ENCODE assay signal across 24 cellular contexts in genomic region chr7:5310822-5311405, GRCh38.
"Had no signal": no experiment of that assay in that cellular context is flagged by ENCODE, and none has a peak within 500 bp of the region (broad histone marks: within the 10 kb centered on the region; RNA-seq: fewer than 3 reads in every experiment).

No MANE protein-coding gene starts in this region.

- ATAC-seq: activated CD8-positive, alpha-beta memory T cell treated with anti-CD3 and anti-CD28 coated beads, Interleukin-2, amount 10 ng/mL, durations not matched to agents 7 days and 5 days; activated CD8-positive, alpha-beta T cell treated with anti-CD3 and anti-CD28 coated beads for 36 hours; activated naive CD8-positive, alpha-beta T cell treated with anti-CD3 and anti-CD28 coated beads, Interleukin-2, amount 50 U/mL, for 24 hours; body of pancreas; esophagus mucosa; left lobe of liver; lower lobe of right lung; naive thymus-derived CD8-positive, alpha-beta T cell; psoas muscle; stimulated activated naive CD8-positive, alpha-beta T cell treated with anti-CD3 and anti-CD28 coated beads, Interleukin-15, Interleukin-2, amounts not matched to agents 100 U/mL and 50 U/mL, for 24 hours; upper lobe of right lung had no signal

- H3K9me3 ChIP-seq: body of pancreas, lower lobe of right lung, neutrophil, ovary, psoas muscle, right atrium auricular region, upper lobe of right lung had no signal

- FAIRE-seq: endothelial cell of umbilical vein had no signal

- H3K4me1 ChIP-seq: body of pancreas, lower lobe of right lung, psoas muscle, right atrium auricular region, upper lobe of right lung had no signal

- H3K27me3 ChIP-seq: body of pancreas, neutrophil, ovary, right atrium auricular region, upper lobe of right lung had no signal

- DNase-seq: activated CD4-positive, alpha-beta T cell treated with anti-CD3 and anti-CD28 coated beads for 4 hours; activated CD4-positive, CD25-positive, alpha-beta regulatory T cell; activated CD8-positive, alpha-beta memory T cell treated with anti-CD3 and anti-CD28 coated beads, Interleukin-2, amount 10 ng/mL, durations not matched to agents 7 days and 5 days; activated CD8-positive, alpha-beta T cell treated with anti-CD3 and anti-CD28 coated beads for 36 hours; activated gamma-delta T cell; activated naive CD4-positive, alpha-beta T cell treated with anti-CD3 and anti-CD28 coated beads, Interleukin-2, amount 50 U/mL, for 16 hours; activated naive CD8-positive, alpha-beta T cell treated with anti-CD3 and anti-CD28 coated beads, Interleukin-2, amount 50 U/mL, for 24 hours; body of pancreas; effector CD8-positive, alpha-beta T cell; foreskin melanocyte; immature natural killer cell; lower lobe of right lung; naive thymus-derived CD8-positive, alpha-beta T cell; ovary; psoas muscle; stimulated activated CD4-positive, alpha-beta T cell treated with anti-CD3 and anti-CD28 coated beads, Interleukin-4, amount 100 ng/mL, for 24 hours; stimulated activated naive CD8-positive, alpha-beta T cell treated with anti-CD3 and anti-CD28 coated beads, Interleukin-15, Interleukin-2, amounts not matched to agents 100 U/mL and 50 U/mL, for 24 hours; T1000; upper lobe of right lung had no signal

- H3K36me3 ChIP-seq: ovary had no signal

- H3K4me3 ChIP-seq: body of pancreas, lower lobe of right lung, ovary, psoas muscle, right atrium auricular region, upper lobe of right lung had no signal

- H3K27ac ChIP-seq: body of pancreas, lower lobe of right lung, neutrophil, ovary, psoas muscle, right atrium auricular region, upper lobe of right lung had no signal
